16 cellular contexts compared by ENCODE assay signal in the genomic region with DNA sequence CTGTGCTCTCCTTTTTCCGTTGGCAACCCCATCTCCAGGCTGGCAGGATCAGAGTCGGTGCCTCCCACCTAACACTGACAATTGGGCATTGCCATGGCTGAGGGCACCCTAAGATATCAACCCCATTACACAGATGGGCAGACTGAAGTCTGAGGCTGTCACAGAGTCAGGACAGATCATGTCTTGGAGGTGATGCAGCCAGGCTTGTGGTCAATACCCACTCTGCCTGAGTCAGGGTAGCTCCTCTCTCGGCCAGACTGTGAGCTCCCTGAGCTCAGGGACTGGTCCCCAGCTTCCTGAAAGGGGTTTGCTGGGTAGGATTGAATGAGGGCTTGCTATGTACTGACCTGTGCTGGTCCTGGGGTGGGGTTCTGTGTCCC.
"Had no signal": no experiment of that assay in that cellular context is flagged by ENCODE, and none has a peak within 500 bp of the region (broad histone marks: within the 10 kb centered on the region; RNA-seq: fewer than 3 reads in every experiment).

No MANE protein-coding gene starts in this region.

- H3K9me3 ChIP-seq: lower lobe of right lung, ovary, thyroid gland had no signal

- H3K4me3 ChIP-seq: lower lobe of right lung, ovary, thyroid gland had no signal

- DNase-seq: activated CD4-positive, alpha-beta T cell treated with anti-CD3 and anti-CD28 coated beads, Interleukin-2, amount 50 U/mL, for 1 hour; activated naive CD4-positive, alpha-beta T cell; activated naive CD8-positive, alpha-beta T cell treated with anti-CD3 and anti-CD28 coated beads, Interleukin-2, amount 10 ng/mL, durations not matched to agents 7 days and 5 days; cortex of kidney; effector CD8-positive, alpha-beta T cell; foreskin melanocyte; head of caudate nucleus; immature natural killer cell; left cardiac atrium; lower lobe of right lung; midbrain; ovary; stimulated activated CD4-positive, alpha-beta T cell treated with anti-CD3 and anti-CD28 coated beads, Interleukin-2, amount 100 ng/mL, for 48 hours; stimulated activated naive B cell treated with anti-CD40 and anti-IgM and Interleukin-4, amounts not matched to agents 10 μg/mL and 1 μg/mL and 100 μg/mL, for 72 hours; thyroid gland had no signal

- H3K36me3 ChIP-seq: lower lobe of right lung, ovary, thyroid gland had no signal

- H3K27me3 ChIP-seq: ovary, thyroid gland had no signal

- H3K27ac ChIP-seq: lower lobe of right lung, ovary, thyroid gland had no signal

- ATAC-seq: activated CD4-positive, CD25-positive, alpha-beta regulatory T cell treated with anti-CD3 and anti-CD28 coated beads, Interleukin-2, amount 50 U/mL, for 24 hours; left cardiac atrium; lower lobe of right lung; stimulated activated naive B cell treated with anti-CD40 and anti-IgM and Interleukin-4, amounts not matched to agents 10 μg/mL and 1 μg/mL and 100 μg/mL, for 72 hours had no signal
